12 cellular contexts compared by ENCODE assay signal in the genomic region with DNA sequence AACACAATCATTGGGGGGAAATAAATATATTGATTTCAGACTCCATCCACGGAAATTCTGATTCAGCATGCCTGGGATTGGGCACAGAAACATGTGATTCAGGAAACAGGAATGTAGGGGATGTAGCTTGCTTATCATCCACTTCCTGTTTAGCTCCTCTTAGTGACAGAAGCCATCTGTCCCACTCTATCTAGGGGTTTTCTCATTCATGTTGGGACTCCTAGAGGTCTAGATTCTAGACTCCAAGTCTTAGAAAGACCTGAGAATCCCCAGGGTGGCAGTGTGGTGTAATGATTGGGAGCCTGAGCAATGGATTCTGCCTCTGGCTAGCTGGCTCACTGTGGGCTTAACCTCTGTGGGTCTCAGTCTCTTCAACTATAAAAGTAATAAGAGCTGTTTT.
DNase-seq lines count a peak whose midpoint lies in the region; ATAC-seq lines count a peak whose summit lies in the region.
"Had no signal": no experiment of that assay in that cellular context is flagged by ENCODE, and none has a peak within 500 bp of the region (broad histone marks: within the 10 kb centered on the region; RNA-seq: fewer than 3 reads in every experiment).

No MANE protein-coding gene starts in this region.

- no peak for ATAC-seq in HG03159 (IDR thresholded peaks at IDR 0.05; ENCODE audit: unreplicated experiment)
- ATAC-seq in GM21576 (IDR thresholded peaks at IDR 0.05; ENCODE audit: unreplicated experiment): no peak

- peak; percentile 65 for DNase-seq in ELR (ENCODE audit: low read depth)
- DNase-seq in NCI-H69 (lab: John Stamatoyannopoulos, UW): peak; percentile 15
- peak; percentile 54 to 57 for DNase-seq in dermis microvascular lymphatic vessel endothelial cell (ENCODE audit: low read depth in 2 of 2)
- DNase-seq in lung microvascular endothelial cell (ENCODE audit: low read depth in 2 of 2): peak; percentile 57 to 71
- DNase-seq in activated CD4-positive, alpha-beta T cell treated with anti-CD3 and anti-CD28 coated beads, Interleukin-2, amount 50 U/mL, for 48 hours: no peak
- no peak for DNase-seq in COLO829 (ENCODE audit: low spot score)
- DNase-seq: amygdala, heart right ventricle, Karpas-422, NCI-H524 treated with DMSO at 0.1 percent for 48 hours had no signal

Comparison
In these comparisons a context has a peak if more than half of its experiments do, and no peak if none do; other contexts are left out.
1. DNase-seq: peak in ELR (single experiment), NCI-H69 (single experiment), dermis microvascular lymphatic vessel endothelial cell (2 of 2) and lung microvascular endothelial cell (2 of 2); none in activated CD4-positive, alpha-beta T cell treated with anti-CD3 and anti-CD28 coated beads, Interleukin-2, amount 50 U/mL, for 48 hours (0 of 2) and COLO829 (single experiment).